In genomic region chr3:172080503-172080902, GRCh38 we compare ENCODE assay signal across 1 cellular context.
TF ChIP-seq lines count a peak whose summit lies in the region.

No MANE protein-coding gene starts in this region.

TF ChIP-seq in HepG2, 621 proteins besides CTCF, POLR2A, EP300 and RAD21 (continued from another document and continues in another):
- TF ChIP-seq ZNF577 (CRISPR knock-in tag; IDR thresholded peaks at IDR 0.05; ENCODE audit: borderline replicate concordance, low read depth) (no peak), RAD51 (IDR thresholded peaks at IDR 0.05; ENCODE audit: borderline replicate concordance) (no peak), CENPX (CRISPR knock-in tag; IDR thresholded peaks at IDR 0.05) (no peak), RARG (CRISPR knock-in tag; IDR thresholded peaks at IDR 0.05; ENCODE audit: low read depth) (no peak), RORA (CRISPR knock-in tag; IDR thresholded peaks at IDR 0.05) (no peak), NFE2 (CRISPR knock-in tag; IDR thresholded peaks at IDR 0.05) (no peak), SIX4 (CRISPR knock-in tag; IDR thresholded peaks at IDR 0.05) (no peak), TFDP1 (CRISPR knock-in tag; IDR thresholded peaks at IDR 0.05; ENCODE audit: borderline replicate concordance) (no peak), ZNF580 (CRISPR knock-in tag; IDR thresholded peaks at IDR 0.05; ENCODE audit: borderline replicate concordance, low read depth) (no peak), ZNF280D (CRISPR knock-in tag; IDR thresholded peaks at IDR 0.05) (no peak), HIVEP1 (CRISPR knock-in tag; IDR thresholded peaks at IDR 0.05) (no peak), NFE2L2 (IDR thresholded peaks at IDR 0.05; ENCODE audit: low read length) (no peak), STAG1 (CRISPR knock-in tag; IDR thresholded peaks at IDR 0.05) (no peak), THAP8 (CRISPR knock-in tag; IDR thresholded peaks at IDR 0.05; ENCODE audit: borderline replicate concordance) (no peak), MLXIP (CRISPR knock-in tag; IDR thresholded peaks at IDR 0.05; ENCODE audit: borderline replicate concordance) (no peak), ARHGAP35 (CRISPR knock-in tag; IDR thresholded peaks at IDR 0.05; ENCODE audit: borderline replicate concordance) (no peak), ARNTL (CRISPR knock-in tag; IDR thresholded peaks at IDR 0.05) (no peak), NFYC (CRISPR knock-in tag; IDR thresholded peaks at IDR 0.05) (no peak), SNRNP70 (IDR thresholded peaks at IDR 0.05; ENCODE audit: low read depth, low read length) (no peak), SMAD1 (CRISPR knock-in tag; IDR thresholded peaks at IDR 0.05; ENCODE audit: borderline replicate concordance, low read depth) (no peak), ZNF737 (CRISPR knock-in tag; IDR thresholded peaks at IDR 0.05; ENCODE audit: borderline replicate concordance) (no peak), ZBTB37 (CRISPR knock-in tag; IDR thresholded peaks at IDR 0.05) (no peak), ZNF564 (CRISPR knock-in tag; IDR thresholded peaks at IDR 0.05) (no peak), CEBPG (CRISPR knock-in tag; IDR thresholded peaks at IDR 0.05) (peak; percentile 43; the same call in 1 of the 2 replicates), ZNF773 (CRISPR knock-in tag; IDR thresholded peaks at IDR 0.05; ENCODE audit: borderline replicate concordance) (no peak), ZNF234 (CRISPR knock-in tag; conservative IDR thresholded peaks at IDR 0.05) (no peak), TERF1 (CRISPR knock-in tag; IDR thresholded peaks at IDR 0.05) (no peak), ZNF382 (CRISPR knock-in tag; IDR thresholded peaks at IDR 0.05; ENCODE audit: borderline replicate concordance) (no peak), ZBTB25 (CRISPR knock-in tag; IDR thresholded peaks at IDR 0.05) (no peak), ZNF33A (CRISPR knock-in tag; IDR thresholded peaks at IDR 0.05; ENCODE audit: borderline replicate concordance) (no peak), GABPB1 (CRISPR knock-in tag; IDR thresholded peaks at IDR 0.05) (no peak), ATAD3A (CRISPR knock-in tag; IDR thresholded peaks at IDR 0.05) (no peak), NFATC3 (CRISPR knock-in tag; IDR thresholded peaks at IDR 0.05) (no peak), HOXD1 (CRISPR knock-in tag; IDR thresholded peaks at IDR 0.05) (no peak), BATF2 (CRISPR knock-in tag; IDR thresholded peaks at IDR 0.05) (no peak), CCDC6 (CRISPR knock-in tag; IDR thresholded peaks at IDR 0.05) (no peak), TFE3 (CRISPR knock-in tag; IDR thresholded peaks at IDR 0.05) (no peak), TRAFD1 (CRISPR knock-in tag; IDR thresholded peaks at IDR 0.05; ENCODE audit: borderline replicate concordance) (no peak), ZNF562 (CRISPR knock-in tag; IDR thresholded peaks at IDR 0.05; ENCODE audit: borderline replicate concordance) (no peak), MIER2 (CRISPR knock-in tag; IDR thresholded peaks at IDR 0.05) (no peak), AGO2 (optimal IDR thresholded peaks at IDR 0.05; ENCODE audit: low read depth, low read length) (no peak), KLF9 (CRISPR knock-in tag; IDR thresholded peaks at IDR 0.05; ENCODE audit: low read depth) (no peak), MEIS1 (CRISPR knock-in tag; IDR thresholded peaks at IDR 0.05; ENCODE audit: borderline replicate concordance) (no peak), TAF1 (CRISPR knock-in tag; IDR thresholded peaks at IDR 0.05) (no peak), PBX2 (CRISPR knock-in tag; IDR thresholded peaks at IDR 0.05) (no peak), TSC22D2 (CRISPR knock-in tag; IDR thresholded peaks at IDR 0.05; ENCODE audit: borderline replicate concordance) (no peak), MTF2 (CRISPR knock-in tag; IDR thresholded peaks at IDR 0.05; ENCODE audit: borderline replicate concordance) (no peak), ZNF724P (CRISPR knock-in tag; IDR thresholded peaks at IDR 0.05; ENCODE audit: borderline replicate concordance) (no peak), KAT8 (CRISPR knock-in tag; IDR thresholded peaks at IDR 0.05) (no peak), NONO (IDR thresholded peaks at IDR 0.05) (no peak), NONO (CRISPR knock-in tag; conservative IDR thresholded peaks at IDR 0.05) (no peak), MAFF (IDR thresholded peaks at IDR 0.05; ENCODE audit: low read depth, low read length) (no peak), ZNF143 (CRISPR knock-in tag; IDR thresholded peaks at IDR 0.05) (no peak), PHF20 (CRISPR knock-in tag; IDR thresholded peaks at IDR 0.05) (no peak), ZNF24 (IDR thresholded peaks at IDR 0.05) (no peak), ZBTB7B (CRISPR knock-in tag; IDR thresholded peaks at IDR 0.05) (no peak)
